1 cellular context compared by ENCODE assay signal in genomic region chr22:32814289-32814865, GRCh38.
TF ChIP-seq lines count a peak whose summit lies in the region.

No MANE protein-coding gene starts in this region.

TF ChIP-seq in GM23338, 12 proteins besides CTCF, POLR2A, EP300 and RAD21 (continued from another document):
- TF ChIP-seq REST (IDR thresholded peaks at IDR 0.05; ENCODE audit: unreplicated experiment) (no peak), ZNF462 (CRISPR knock-in tag; IDR thresholded peaks at IDR 0.05) (no peak), POLR2AphosphoS5 (IDR thresholded peaks at IDR 0.05; ENCODE audit: low read depth) (no peak), EZH2 (IDR thresholded peaks at IDR 0.05; ENCODE audit: low read depth, unreplicated experiment) (no peak)
